Comparison of ENCODE assay signal across 11 cellular contexts in genomic region chr6:63644668-63645326, GRCh38. TPM values are rescaled to one million over a fixed set of nuclear protein-coding genes. Genes with fewer than 3 reads are reported as not detected.
DNase-seq lines count a peak whose midpoint lies in the region; ATAC-seq and TF ChIP-seq lines count a peak whose summit lies in the region.
"Had no signal": no experiment of that assay in that cellular context is flagged by ENCODE, and none has a peak within 500 bp of the region (broad histone marks: within the 10 kb centered on the region; RNA-seq: fewer than 3 reads in every experiment).

No MANE protein-coding gene starts in this region.

- no peak for ATAC-seq in naive thymus-derived CD8-positive, alpha-beta T cell
- no peak for ATAC-seq in HG02642 (IDR thresholded peaks at IDR 0.05; ENCODE audit: poor library complexity, unreplicated experiment)

- peak; percentile 84 for DNase-seq in Daoy (ENCODE audit: low read depth)
- peak; percentile 4 for DNase-seq in NCI-H1092 treated with DMSO at 0.1 percent for 48 hours (lab: John Stamatoyannopoulos, UW)
- DNase-seq in endodermal cell: peak; percentile 56
- DNase-seq in naive thymus-derived CD8-positive, alpha-beta T cell: no peak
- DNase-seq in activated CD4-positive, alpha-beta T cell treated with anti-CD3 and anti-CD28 coated beads for 48 hours: no peak
- no peak for DNase-seq in cerebellar cortex (ENCODE audit: low spot score)
- DNase-seq in mesenteric fat pad (ENCODE audit: low spot score): no peak
- DNase-seq: islet precursor cell had no signal

- H3K27me3 Mint-ChIP-seq in endodermal cell (ENCODE audit: insufficient read depth): no peaks in the 10 kb centered on the region
- H3K27me3 Mint-ChIP-seq in naive thymus-derived CD8-positive, alpha-beta T cell: no peaks in the 10 kb centered on the region

- peaks cover 2% of the 10 kb centered on the region for H3K36me3 Mint-ChIP-seq in endodermal cell (ENCODE audit: low read depth)
- H3K36me3 Mint-ChIP-seq in naive thymus-derived CD8-positive, alpha-beta T cell: peaks cover 0 to 36% (median 2%) of the 10 kb centered on the region in 3 donors

- H3K27ac Mint-ChIP-seq in endodermal cell: peak overlapping the region; percentile 75
- peak overlapping the region in 4 of 10 donors; percentile 35 to 77 (median 69) for H3K27ac Mint-ChIP-seq in naive thymus-derived CD8-positive, alpha-beta T cell

- TF ChIP-seq CTCF in endodermal cell (conservative IDR thresholded peaks at IDR 0.05): no peak

- H3K4me1 Mint-ChIP-seq in endodermal cell: peaks cover 23% of the 10 kb centered on the region
- peaks cover 17 to 84% (median 65%) of the 10 kb centered on the region in 4 donors for H3K4me1 Mint-ChIP-seq in naive thymus-derived CD8-positive, alpha-beta T cell

- WGBS in endodermal cell (ENCODE audit: insufficient coverage in 1 of 2, insufficient read length in 1 of 2), 2 experiments: 90 to 92% methylated on average over 6 to 11 of the region's 11 CpGs

- no peak overlapping the region for H3K4me3 Mint-ChIP-seq in endodermal cell
- peak overlapping the region in 7 of 10 donors; percentile 28 to 51 (median 38) for H3K4me3 Mint-ChIP-seq in naive thymus-derived CD8-positive, alpha-beta T cell

- no peaks in the 10 kb centered on the region for H3K9me3 Mint-ChIP-seq in endodermal cell
- no peaks in the 10 kb centered on the region for H3K9me3 Mint-ChIP-seq in naive thymus-derived CD8-positive, alpha-beta T cell

- H3K27ac ChIP-seq in endodermal cell (ENCODE audit: low read depth, low read length): no peak overlapping the region
- H3K27ac ChIP-seq: epithelial cell of prostate, vagina had no signal

- H3K36me3 ChIP-seq in endodermal cell (ENCODE audit: control insufficient read depth, insufficient read depth, low read length): peaks cover 17% of the 10 kb centered on the region
- H3K36me3 ChIP-seq: vagina had no signal

- H3K9ac ChIP-seq in endodermal cell (ENCODE audit: extremely low read depth, low read length, poor library complexity, severe bottlenecking): no peak overlapping the region

- H3K4me3 ChIP-seq in endodermal cell (ENCODE audit: low read length): no peak overlapping the region
- H3K4me3 ChIP-seq: vagina had no signal

- no peaks in the 10 kb centered on the region for H3K9me3 ChIP-seq in endodermal cell (ENCODE audit: control insufficient read depth, low read length)
- H3K9me3 ChIP-seq: vagina had no signal

- H3K4me1 ChIP-seq in endodermal cell (ENCODE audit: control insufficient read depth, insufficient read depth, low read length): no peaks in the 10 kb centered on the region

- POLR2A ChIA-PET in naive thymus-derived CD8-positive, alpha-beta T cell (lab: Charles Lee): interaction anchor here (1.8 kb wide), 1 partner anchor 9 kb away, joined by 11 read pairs; the partner anchor contains the start of gene PHF3

- no peaks in the 10 kb centered on the region for H3K27me3 ChIP-seq in endodermal cell (ENCODE audit: control insufficient read depth, insufficient read depth, low read length, poor library complexity, severe bottlenecking)
- H3K27me3 ChIP-seq: vagina had no signal

RNA-seq across cellular contexts. Expression of gene PHF3, which starts 9.2 kb away (rescaled TPM):
- 43.5 and 60.5 TPM in 2 replicates for total RNA-seq in Daoy (2014; rRNA removed; shearing (Covaris generic))
- total RNA-seq in endodermal cell (10 to 100 TPM; 68.2 to 72.5 TPM), mesenteric fat pad (41.2 TPM)
- 36.8 TPM for polyA plus RNA-seq in endodermal cell (2013, experiment 1 of 2)
- polyA plus RNA-seq in endodermal cell (2013, experiment 2 of 2): 36.3 TPM
- total RNA-seq in naive thymus-derived CD8-positive, alpha-beta T cell: 100 to 1,000 TPM; 115 to 118 TPM
- 10 to 100 TPM; 23.7 to 38.6 (median 28.9) TPM for polyA plus RNA-seq in naive thymus-derived CD8-positive, alpha-beta T cell

Comparison
In these comparisons a context has a peak if more than half of its experiments do, and no peak if none do; other contexts are left out.
1. DNase-seq: peak in Daoy (single experiment), NCI-H1092 treated with DMSO at 0.1 percent for 48 hours (single experiment) and endodermal cell (single experiment); none in naive thymus-derived CD8-positive, alpha-beta T cell (0 of 10), activated CD4-positive, alpha-beta T cell treated with anti-CD3 and anti-CD28 coated beads for 48 hours (single experiment), cerebellar cortex (single experiment) and mesenteric fat pad (single experiment).